12 cellular contexts compared by ENCODE assay signal in genomic region chr17:3956983-3957382, GRCh38. TPM values are rescaled to one million over a fixed set of nuclear protein-coding genes. Genes with fewer than 3 reads are reported as not detected.
DNase-seq lines count a peak whose midpoint lies in the region; ATAC-seq lines count a peak whose summit lies in the region.
"Had no signal": no experiment of that assay in that cellular context is flagged by ENCODE, and none has a peak within 500 bp of the region (broad histone marks: within the 10 kb centered on the region; RNA-seq: fewer than 3 reads in every experiment).

No MANE protein-coding gene starts in this region.

- no peak overlapping the region for H3K27ac ChIP-seq in CD8-positive, alpha-beta memory T cell (ENCODE audit: low read depth, low read length)
- H3K27ac ChIP-seq: KMS-11 had no signal

- no peak overlapping the region for H3K4me3 ChIP-seq in CD8-positive, alpha-beta memory T cell (ENCODE audit: low read length)
- peak overlapping the region; percentile 12 for H3K4me3 ChIP-seq in iPS-15b (ENCODE audit: low read depth, low read length)
- H3K4me3 ChIP-seq: body of pancreas had no signal

- no peaks in the 10 kb centered on the region for H3K9me3 Mint-ChIP-seq in CD8-positive, alpha-beta memory T cell
- no peaks in the 10 kb centered on the region for H3K9me3 Mint-ChIP-seq in IgD-negative memory B cell
- H3K9me3 Mint-ChIP-seq: nephron had no signal

- no peaks in the 10 kb centered on the region for H3K27me3 Mint-ChIP-seq in CD8-positive, alpha-beta memory T cell
- H3K27me3 Mint-ChIP-seq in IgD-negative memory B cell = no peaks in the 10 kb centered on the region

- no peak overlapping the region for H3K9ac ChIP-seq in iPS-15b (ENCODE audit: low read depth, low read length)
- H3K9ac ChIP-seq: KMS-11 had no signal

- H3K27ac Mint-ChIP-seq in CD8-positive, alpha-beta memory T cell = peak overlapping the region in 7 of 8 donors; percentile 39 to 92 (median 80)
- H3K27ac Mint-ChIP-seq in IgD-negative memory B cell = peak overlapping the region; percentile 24 to 86 (median 65)

- no peaks in the 10 kb centered on the region for H3K27me3 ChIP-seq in CD8-positive, alpha-beta memory T cell (ENCODE audit: insufficient read depth, low read length, poor library complexity, severe bottlenecking)
- H3K27me3 ChIP-seq in iPS-15b (ENCODE audit: control insufficient read depth, insufficient read depth, low read length) = no peaks in the 10 kb centered on the region
- H3K27me3 ChIP-seq: body of pancreas had no signal

- H3K36me3 Mint-ChIP-seq in CD8-positive, alpha-beta memory T cell = peaks cover 0 to 62% (median 7%) of the 10 kb centered on the region in 3 donors
- H3K36me3 Mint-ChIP-seq in IgD-negative memory B cell = peaks cover 5% of the 10 kb centered on the region

- H3K4me1 Mint-ChIP-seq in CD8-positive, alpha-beta memory T cell = peaks cover 51 to 62% (median 55%) of the 10 kb centered on the region in 3 donors
- H3K4me1 Mint-ChIP-seq in IgD-negative memory B cell = peaks cover 31 to 49% (median 41%) of the 10 kb centered on the region in 3 donors

- H3K4me3 Mint-ChIP-seq in CD8-positive, alpha-beta memory T cell = peak overlapping the region in 5 of 7 donors; percentile 31 to 50 (median 49)
- H3K4me3 Mint-ChIP-seq in IgD-negative memory B cell = peak overlapping the region in 3 of 4 donors; percentile 16 to 77 (median 71)

- peaks cover 5% of the 10 kb centered on the region for H3K36me3 ChIP-seq in CD8-positive, alpha-beta memory T cell (ENCODE audit: insufficient read depth, low read length)
- no peaks in the 10 kb centered on the region for H3K36me3 ChIP-seq in iPS-15b (ENCODE audit: control insufficient read depth, insufficient read depth, low read length)

- H3K4me1 ChIP-seq in CD8-positive, alpha-beta memory T cell (ENCODE audit: insufficient read depth, low read length) = peaks cover 46% of the 10 kb centered on the region
- H3K4me1 ChIP-seq in iPS-15b (ENCODE audit: control insufficient read depth, insufficient read depth, low read length) = peaks cover 13% of the 10 kb centered on the region

- ATAC-seq in GM21723 (IDR thresholded peaks at IDR 0.05; ENCODE audit: unreplicated experiment) (no peak), GM19463 (IDR thresholded peaks at IDR 0.05; ENCODE audit: unreplicated experiment) (no peak)
- ATAC-seq: body of pancreas had no signal

- DNase-seq in CD8-positive, alpha-beta memory T cell = peak in 1 of 5 donors; percentile 19
- peak; percentile 31 for DNase-seq in NCI-H774 (lab: John Stamatoyannopoulos, UW)
- DNase-seq in stimulated activated CD4-positive, alpha-beta T cell treated with anti-CD3 and anti-CD28 coated beads, Interleukin-4, amount 100 ng/mL, for 1 hour = no peak
- DNase-seq: glutamatergic neuron, NCI-H446 treated with DMSO at 0.1 percent for 48 hours had no signal

- no peaks in the 10 kb centered on the region for H3K9me3 ChIP-seq in CD8-positive, alpha-beta memory T cell (ENCODE audit: low read length)
- H3K9me3 ChIP-seq in iPS-15b (ENCODE audit: control insufficient read depth, insufficient read depth, low read length) = no peaks in the 10 kb centered on the region
- H3K9me3 ChIP-seq: body of pancreas had no signal

- POLR2A ChIA-PET in CD8-positive, alpha-beta memory T cell (lab: Charles Lee) = interaction anchor here (0.6 kb wide), 1 partner anchor 69 kb away, joined by 10 read pairs; no protein-coding TSS in a partner anchor

- CTCF ChIA-PET in CD8-positive, alpha-beta memory T cell (lab: Charles Lee) = interaction anchor here (1.2 to 1.3 kb wide), 2 partner anchors 43 to 48 kb away, joined by 3 to 4 read pairs; no protein-coding TSS in a partner anchor

RNA-seq across cellular contexts. Expression of gene ATP2A3, which starts 7.3 kb away (rescaled TPM):
- total RNA-seq in CD8-positive, alpha-beta memory T cell = 100 to 1,000 TPM; 108 to 111 TPM
- 105 TPM for polyA plus RNA-seq in CD8-positive, alpha-beta memory T cell
- 155 TPM for polyA plus RNA-seq in IgD-negative memory B cell

RNA-seq across cellular contexts. Expression of gene P2RX1, which starts 40.7 kb away (rescaled TPM):
- under 1 TPM; 0.13 to 0.22 TPM for total RNA-seq in CD8-positive, alpha-beta memory T cell
- polyA plus RNA-seq in CD8-positive, alpha-beta memory T cell = not detected
- 2.4 TPM for polyA plus RNA-seq in IgD-negative memory B cell
